ENCODE assay signal across 23 cellular contexts in the genomic region with DNA sequence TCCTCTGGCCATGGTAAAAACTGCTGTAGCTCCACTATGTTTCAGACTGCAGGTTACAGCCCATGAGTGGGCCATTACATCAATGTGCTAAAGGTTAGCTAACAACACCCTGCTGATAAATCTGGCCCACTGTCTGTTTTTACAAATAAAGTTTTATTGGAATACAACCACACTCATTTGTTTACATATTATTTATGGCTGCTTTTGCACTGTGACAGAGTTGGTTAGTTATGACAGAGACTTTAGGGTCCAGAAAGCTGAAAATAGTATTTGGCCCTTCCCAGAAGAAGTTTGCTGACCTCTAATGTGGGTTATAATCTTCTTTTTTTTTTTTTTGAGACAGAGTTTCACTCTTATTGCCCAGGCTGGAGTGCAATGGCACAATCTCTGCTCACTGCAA.
DNase-seq lines count a peak whose midpoint lies in the region; ATAC-seq, FAIRE-seq and TF ChIP-seq lines count a peak whose summit lies in the region.
"Had no signal": no experiment of that assay in that cellular context is flagged by ENCODE, and none has a peak within 500 bp of the region (broad histone marks: within the 10 kb centered on the region; RNA-seq: fewer than 3 reads in every experiment).

No MANE protein-coding gene starts in this region.

- TF ChIP-seq CTCF in HepG2 (CRISPR knock-in tag; IDR thresholded peaks at IDR 0.05) (no peak), right lobe of liver (IDR thresholded peaks at IDR 0.05) (no peak), hepatocyte (IDR thresholded peaks at IDR 0.05; ENCODE audit: poor library complexity) (no peak)

- no peaks in the 10 kb centered on the region; a peak in 1 of 5 replicates for H3K36me3 ChIP-seq in HepG2 (replicated peaks in 1 of 2; ENCODE audit: control insufficient read depth in 1 of 2, insufficient read depth in 2 of 2, low read length in 2 of 2)
- H3K36me3 ChIP-seq in right lobe of liver = no peaks in the 10 kb centered on the region
- H3K36me3 ChIP-seq in hepatocyte (replicated peaks; ENCODE audit: insufficient read depth, low read depth) = no peaks in the 10 kb centered on the region
- H3K36me3 ChIP-seq in small intestine (ENCODE audit: control insufficient read depth in 2 of 2, insufficient read depth in 2 of 2, low read length in 2 of 2) = no peaks in the 10 kb centered on the region
- H3K36me3 ChIP-seq: BLaER1, HAP-1 had no signal

- H3K4me2 ChIP-seq in HepG2 (ENCODE audit: low read depth, low read length) = no peak overlapping the region
- H3K4me2 ChIP-seq in hepatocyte = no peak overlapping the region
- H3K4me2 ChIP-seq: BLaER1 had no signal

- H3K27me3 Mint-ChIP-seq in activated T-cell treated with anti-CD3 and anti-CD28 coated beads, Interleukin-2, amount 50 U/mL, for 4 hours (ENCODE audit: low read depth) = no peaks in the 10 kb centered on the region

- H3K4me3 ChIP-seq in HepG2 (replicated peaks in 1 of 3; ENCODE audit: insufficient read depth in 1 of 3, low read depth in 2 of 3, low read length in 3 of 3) (no peak overlapping the region), right lobe of liver (no peak overlapping the region), hepatocyte (no peak overlapping the region), small intestine (ENCODE audit: low read depth in 1 of 2, low read length in 2 of 2) (no peak overlapping the region)
- H3K4me3 ChIP-seq: BLaER1, HAP-1 had no signal

- BruUV-seq in HepG2 (replicated peaks; lab: Mats Ljungman, UMichigan) = no TSS peak

- H3K4me3 Mint-ChIP-seq in activated T-cell treated with anti-CD3 and anti-CD28 coated beads, Interleukin-2, amount 50 U/mL, for 4 hours = no peak overlapping the region
- H3K4me3 Mint-ChIP-seq: B cell; CD4-positive, CD25-positive, alpha-beta regulatory T cell; CD8-positive, alpha-beta T cell had no signal

- H4K20me1 ChIP-seq in HepG2 (ENCODE audit: insufficient read depth, low read length) (no peaks in the 10 kb centered on the region), hepatocyte (ENCODE audit: insufficient read depth, poor library complexity, severe bottlenecking) (no peaks in the 10 kb centered on the region)
- H4K20me1 ChIP-seq: BLaER1 had no signal

- CTCF ChIA-PET in HepG2 (lab: Yijun Ruan, JAX; ENCODE audit: low intra/inter-chr PET ratio, low total read pairs) = no interaction called here

- POLR2A ChIA-PET in HepG2 (lab: Yijun Ruan, JAX) = no interaction called here

- peaks cover 14% of the 10 kb centered on the region for H3K36me3 Mint-ChIP-seq in activated T-cell treated with anti-CD3 and anti-CD28 coated beads, Interleukin-2, amount 50 U/mL, for 4 hours (ENCODE audit: insufficient read depth)

- H3K9ac ChIP-seq in HepG2 (ENCODE audit: insufficient read depth, low read depth, low read length) = no peak overlapping the region
- H3K9ac ChIP-seq: BLaER1 had no signal

- in situ Hi-C loops in HepG2 (cut with HindIII; ENCODE audit: extremely low pct_ligation_motif_present, low pct_unique_long_range_greater_than_20kb) = no loop called here

- no peaks in the 10 kb centered on the region for H3K9me2 ChIP-seq in hepatocyte (replicated peaks; ENCODE audit: insufficient read depth)

- H3K27me3 ChIP-seq in HepG2 (ENCODE audit: control insufficient read depth in 1 of 2, insufficient read depth in 2 of 2, low read length in 2 of 2) = no peaks in the 10 kb centered on the region; a peak in 1 of 5 replicates
- no peaks in the 10 kb centered on the region for H3K27me3 ChIP-seq in right lobe of liver
- H3K27me3 ChIP-seq in hepatocyte = no peaks in the 10 kb centered on the region
- H3K27me3 ChIP-seq in small intestine (ENCODE audit: control insufficient read depth in 2 of 2, insufficient read depth in 2 of 2, low read length in 2 of 2) = no peaks in the 10 kb centered on the region
- H3K27me3 ChIP-seq: BLaER1 had no signal

- H3K9me3 ChIP-seq in HepG2 (ENCODE audit: low read length) = no peaks in the 10 kb centered on the region
- H3K9me3 ChIP-seq in right lobe of liver = no peaks in the 10 kb centered on the region
- no peaks in the 10 kb centered on the region for H3K9me3 ChIP-seq in hepatocyte (ENCODE audit: low read depth)
- no peaks in the 10 kb centered on the region for H3K9me3 ChIP-seq in small intestine (ENCODE audit: control insufficient read depth, low read depth)
- H3K9me3 ChIP-seq: BLaER1, HAP-1 had no signal

- no peak overlapping the region for H2AFZ ChIP-seq in HepG2 (ENCODE audit: low read length)
- H2AFZ ChIP-seq in hepatocyte = no peak overlapping the region

- DNase-seq in HepG2 (ENCODE audit: low spot score) (no peak), right lobe of liver (no peak), hepatocyte (ENCODE audit: low spot score) (no peak), small intestine (peak; percentile 47), NOMO-1 (lab: John Stamatoyannopoulos, UW; ENCODE audit: unreplicated experiment in 2 of 2) (no peak)
- DNase-seq in activated T-cell treated with anti-CD3 and anti-CD28 coated beads, Interleukin-2, amount 50 U/mL, for 4 hours = no peak
- DNase-seq: CD4-positive, CD25-positive, alpha-beta regulatory T cell; DMS 273 treated with DMSO at 0.1 percent for 48 hours; DMS79; EL; GDM1; GOT3 had no signal

- H3K4me1 ChIP-seq in HepG2 (ENCODE audit: insufficient read depth, low read length) = peaks cover 8% of the 10 kb centered on the region; the same call in 1 of the 2 replicates
- H3K4me1 ChIP-seq in right lobe of liver = no peaks in the 10 kb centered on the region
- peaks cover 3% of the 10 kb centered on the region for H3K4me1 ChIP-seq in hepatocyte (ENCODE audit: insufficient read depth)
- peaks cover 0 to 6% of the 10 kb centered on the region in 2 donors for H3K4me1 ChIP-seq in small intestine (ENCODE audit: control insufficient read depth in 2 of 2, insufficient read depth in 1 of 2, low read depth in 1 of 2, low read length in 1 of 2)
- H3K4me1 ChIP-seq: HAP-1 had no signal

- H3K9me3 Mint-ChIP-seq in activated T-cell treated with anti-CD3 and anti-CD28 coated beads, Interleukin-2, amount 50 U/mL, for 4 hours = peaks cover 6% of the 10 kb centered on the region

- TF ChIP-seq POLR2A in HepG2 (IDR thresholded peaks at IDR 0.05; ENCODE audit: insufficient read depth in 1 of 2, low read depth in 2 of 2, low read length in 2 of 2) = no peak
- TF ChIP-seq POLR2A in right lobe of liver (IDR thresholded peaks at IDR 0.05) = no peak

- H3K4me1 Mint-ChIP-seq in activated T-cell treated with anti-CD3 and anti-CD28 coated beads, Interleukin-2, amount 50 U/mL, for 4 hours (ENCODE audit: low read depth) = no peaks in the 10 kb centered on the region

- H3K79me2 ChIP-seq in HepG2 (ENCODE audit: insufficient read depth, low read length) (no peaks in the 10 kb centered on the region), hepatocyte (no peaks in the 10 kb centered on the region)

- H3K27ac ChIP-seq in HepG2 (ENCODE audit: extremely low read length, insufficient read depth, low read length) = no peak overlapping the region
- no peak overlapping the region for H3K27ac ChIP-seq in right lobe of liver
- peak overlapping the region; percentile 90 for H3K27ac ChIP-seq in hepatocyte
- H3K27ac ChIP-seq in small intestine (ENCODE audit: low read depth in 1 of 2, low read length in 1 of 2) = peak overlapping the region in 1 of 2 donors; percentile 45
- H3K27ac ChIP-seq: 22Rv1, BLaER1, C4-2B had no signal

- no peak for TF ChIP-seq RAD21 in HepG2 (CRISPR knock-in tag; IDR thresholded peaks at IDR 0.05)

- no peak for FAIRE-seq in HepG2 (lab: Jason Lieb, UNC)
- no peak for FAIRE-seq in small intestine (lab: Jason Lieb, UNC)
- FAIRE-seq: A204.1, D721Med, GM12891, GM18507, H54 had no signal

- TF ChIP-seq EP300 in HepG2 (IDR thresholded peaks at IDR 0.05; ENCODE audit: low read depth in 2 of 2, low read length in 2 of 2) (no peak), HepG2 (CRISPR knock-in tag; IDR thresholded peaks at IDR 0.05; ENCODE audit: borderline replicate concordance) (no peak)

- ATAC-seq in HepG2 (no peak), right lobe of liver (no peak)
- no peak for ATAC-seq in activated T-cell treated with anti-CD3 and anti-CD28 coated beads, Interleukin-2, amount 50 U/mL, for 4 hours
- ATAC-seq: CD8-positive, alpha-beta T cell had no signal

- intact Hi-C loops in HepG2 (cut with micrococcal nuclease; ENCODE audit: unreplicated experiment) (no loop called here), right lobe of liver (cut with DNase I) (no loop called here)
